10 cellular contexts compared by ENCODE assay signal in the genomic region with DNA sequence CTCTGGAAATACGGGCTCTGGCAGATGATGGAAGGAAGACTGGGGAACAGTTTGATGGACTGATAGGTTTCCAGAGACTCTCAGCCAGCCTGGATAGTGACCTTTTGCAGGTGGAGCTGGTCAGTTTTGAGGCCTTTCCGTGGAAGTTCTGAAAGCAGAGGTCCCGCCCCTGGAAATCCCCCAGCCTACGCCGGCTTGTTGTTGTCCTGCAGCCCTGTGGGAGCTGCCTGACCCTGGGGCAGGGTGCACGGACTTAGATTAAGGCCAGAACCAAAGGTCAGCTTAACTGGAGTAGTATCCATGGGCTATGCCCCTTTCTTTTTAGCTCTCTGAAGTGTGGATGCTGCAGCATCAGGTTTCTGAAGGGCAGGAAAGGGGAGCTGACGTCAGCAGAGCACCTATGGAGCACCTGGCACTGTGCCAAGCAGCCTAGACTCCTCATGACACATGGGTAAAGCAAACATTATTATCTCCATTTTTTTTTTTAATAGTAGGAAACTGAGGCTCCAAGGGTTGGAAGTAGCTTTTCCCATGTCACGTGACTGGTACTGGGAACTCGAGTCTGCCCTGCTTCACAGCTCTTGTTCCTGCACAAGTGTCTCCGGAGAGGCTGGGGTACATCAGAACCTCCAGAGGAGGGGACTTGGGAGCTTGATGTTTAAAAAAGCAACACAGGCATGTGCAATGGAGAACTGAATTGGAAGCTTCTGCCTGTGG. TPM values are rescaled to one million over a fixed set of nuclear protein-coding genes. Genes with fewer than 3 reads are reported as not detected.
DNase-seq lines count a peak whose midpoint lies in the region; ATAC-seq and TF ChIP-seq lines count a peak whose summit lies in the region.
"Had no signal": no experiment of that assay in that cellular context is flagged by ENCODE, and none has a peak within 500 bp of the region (broad histone marks: within the 10 kb centered on the region; RNA-seq: fewer than 3 reads in every experiment).

No MANE protein-coding gene starts in this region.

- H3K4me3 ChIP-seq in MM.1S (ENCODE audit: low read length), result no peak overlapping the region
- H3K4me3 ChIP-seq in hepatocyte, result no peak overlapping the region
- H3K4me3 ChIP-seq: cardiac muscle cell had no signal

- H3K36me3 Mint-ChIP-seq in activated CD4-positive, alpha-beta memory T cell treated with anti-CD3 and anti-CD28 coated beads for 36 hours, result no peaks in the 10 kb centered on the region

- no peaks in the 10 kb centered on the region for H3K27me3 Mint-ChIP-seq in activated CD4-positive, alpha-beta memory T cell treated with anti-CD3 and anti-CD28 coated beads for 36 hours

- H3K9me3 ChIP-seq in MM.1S (replicated peaks; ENCODE audit: insufficient read depth, low read length) (no peaks in the 10 kb centered on the region), hepatocyte (ENCODE audit: low read depth) (no peaks in the 10 kb centered on the region)

- H3K9ac ChIP-seq in MM.1S (ENCODE audit: low read length), result no peak overlapping the region

- peaks cover 53% of the 10 kb centered on the region for H3K4me1 ChIP-seq in MM.1S (ENCODE audit: low read length)
- peaks cover 17% of the 10 kb centered on the region for H3K4me1 ChIP-seq in hepatocyte (ENCODE audit: insufficient read depth)

- no peak for TF ChIP-seq CTCF in MM.1S (IDR thresholded peaks at IDR 0.05; ENCODE audit: low read length)
- no peak for TF ChIP-seq CTCF in hepatocyte (IDR thresholded peaks at IDR 0.05; ENCODE audit: poor library complexity)

- H3K4me1 Mint-ChIP-seq in activated CD4-positive, alpha-beta memory T cell treated with anti-CD3 and anti-CD28 coated beads for 36 hours (ENCODE audit: low read depth), result peaks cover 7% of the 10 kb centered on the region

- no peaks in the 10 kb centered on the region for H3K9me2 ChIP-seq in MM.1S (replicated peaks; ENCODE audit: insufficient read depth, low read length)
- no peaks in the 10 kb centered on the region for H3K9me2 ChIP-seq in hepatocyte (replicated peaks; ENCODE audit: insufficient read depth)

- H3K36me3 ChIP-seq in MM.1S (replicated peaks; ENCODE audit: insufficient read depth, low read length), result no peaks in the 10 kb centered on the region
- no peaks in the 10 kb centered on the region for H3K36me3 ChIP-seq in hepatocyte (replicated peaks; ENCODE audit: insufficient read depth, low read depth)
- H3K36me3 ChIP-seq: cardiac muscle cell had no signal

- CTCF ChIA-PET in activated CD4-positive, alpha-beta memory T cell treated with anti-CD3 and anti-CD28 coated beads for 36 hours (lab: Charles Lee), result interaction anchor here (0.8 to 1.9 kb wide), 2 partner anchors 9 to 14 kb away, joined by 3 to 5 read pairs; no protein-coding TSS in a partner anchor

- H3K27ac ChIP-seq in MM.1S (ENCODE audit: low read length) (peak overlapping the region; percentile 6; the same call in 1 of the 2 replicates), hepatocyte (no peak overlapping the region)
- H3K27ac ChIP-seq: cardiac muscle cell had no signal

- peaks cover 13% of the 10 kb centered on the region; the same call in 1 of the 2 replicates for H3F3A ChIP-seq in MM.1S (ENCODE audit: insufficient read depth, low read length)

- ATAC-seq in GM19035 (IDR thresholded peaks at IDR 0.05; ENCODE audit: unreplicated experiment), result no peak
- ATAC-seq: activated CD8-positive, alpha-beta T cell treated with anti-CD3 and anti-CD28 coated beads, Interleukin-2, amount 10 ng/mL, durations not matched to agents 7 days and 5 days had no signal

- H3K27me3 ChIP-seq in MM.1S (replicated peaks; ENCODE audit: insufficient read depth, low read length), result no peaks in the 10 kb centered on the region
- no peaks in the 10 kb centered on the region for H3K27me3 ChIP-seq in hepatocyte
- H3K27me3 ChIP-seq: cardiac muscle cell had no signal

- no peaks in the 10 kb centered on the region for H3K9me3 Mint-ChIP-seq in activated CD4-positive, alpha-beta memory T cell treated with anti-CD3 and anti-CD28 coated beads for 36 hours

- H2AFZ ChIP-seq in MM.1S (ENCODE audit: low read length) (peak overlapping the region; percentile 23; the same call in 1 of the 2 replicates), hepatocyte (no peak overlapping the region)

- H3K4me2 ChIP-seq in MM.1S (ENCODE audit: low read depth, low read length) (no peak overlapping the region), hepatocyte (no peak overlapping the region)

- intact Hi-C loops in activated CD4-positive, alpha-beta memory T cell treated with anti-CD3 and anti-CD28 coated beads for 36 hours (cut with micrococcal nuclease), result no loop called here

- H3K79me2 ChIP-seq in MM.1S (ENCODE audit: low read length) (no peaks in the 10 kb centered on the region), hepatocyte (no peaks in the 10 kb centered on the region)

- DNase-seq in COR-L47 (lab: John Stamatoyannopoulos, UW) (peak; percentile 90), MM.1S (peak; percentile 68), NCI-H774 (lab: John Stamatoyannopoulos, UW) (peak; percentile 54), hepatocyte (ENCODE audit: low spot score) (peak; percentile 85), dedifferentiated amniotic fluid mesenchymal stem cell (ENCODE audit: extremely low spot score) (no peak), inferior parietal cortex (ENCODE audit: extremely low spot score) (no peak)
- DNase-seq in activated CD4-positive, alpha-beta memory T cell treated with anti-CD3 and anti-CD28 coated beads for 36 hours, result no peak
- DNase-seq: activated CD8-positive, alpha-beta T cell treated with anti-CD3 and anti-CD28 coated beads, Interleukin-2, amount 10 ng/mL, durations not matched to agents 7 days and 5 days had no signal

- no peak overlapping the region for H3K4me3 Mint-ChIP-seq in activated CD4-positive, alpha-beta memory T cell treated with anti-CD3 and anti-CD28 coated beads for 36 hours
- H3K4me3 Mint-ChIP-seq: activated CD8-positive, alpha-beta T cell treated with anti-CD3 and anti-CD28 coated beads, Interleukin-2, amount 10 ng/mL, durations not matched to agents 7 days and 5 days had no signal

- H3K27ac Mint-ChIP-seq in activated CD4-positive, alpha-beta memory T cell treated with anti-CD3 and anti-CD28 coated beads for 36 hours, result no peak overlapping the region

- H4K20me1 ChIP-seq in MM.1S (ENCODE audit: insufficient read depth, low read length), result no peaks in the 10 kb centered on the region
- H4K20me1 ChIP-seq in hepatocyte (ENCODE audit: insufficient read depth, poor library complexity, severe bottlenecking), result no peaks in the 10 kb centered on the region

- 65% methylated on average over 10 of the region's 10 CpGs for WGBS in hepatocyte (ENCODE audit: low lambda C conversion rate, missing lambda C conversion rate)

- POLR2A ChIA-PET in activated CD4-positive, alpha-beta memory T cell treated with anti-CD3 and anti-CD28 coated beads for 36 hours (lab: Charles Lee), result no interaction called here

RNA-seq across cellular contexts. Expression of gene IER5, which starts 38.5 kb away (rescaled TPM):
- 13.0 and 16.6 TPM in 2 replicates for total RNA-seq in hepatocyte
- 18.2 and 23.1 TPM in 2 replicates for polyA plus RNA-seq in hepatocyte
- total RNA-seq in activated CD4-positive, alpha-beta memory T cell treated with anti-CD3 and anti-CD28 coated beads for 36 hours, result 10 to 100 TPM; 27.9 to 28.9 TPM

Comparison
In these comparisons a context has a peak if more than half of its experiments do, and no peak if none do; other contexts are left out.
1. DNase-seq: peak in COR-L47 (single experiment), MM.1S (single experiment), NCI-H774 (single experiment) and hepatocyte (single experiment); none in activated CD4-positive, alpha-beta memory T cell treated with anti-CD3 and anti-CD28 coated beads for 36 hours (single experiment), dedifferentiated amniotic fluid mesenchymal stem cell (single experiment) and inferior parietal cortex (single experiment).